11 cellular contexts compared by ENCODE assay signal in the genomic region with DNA sequence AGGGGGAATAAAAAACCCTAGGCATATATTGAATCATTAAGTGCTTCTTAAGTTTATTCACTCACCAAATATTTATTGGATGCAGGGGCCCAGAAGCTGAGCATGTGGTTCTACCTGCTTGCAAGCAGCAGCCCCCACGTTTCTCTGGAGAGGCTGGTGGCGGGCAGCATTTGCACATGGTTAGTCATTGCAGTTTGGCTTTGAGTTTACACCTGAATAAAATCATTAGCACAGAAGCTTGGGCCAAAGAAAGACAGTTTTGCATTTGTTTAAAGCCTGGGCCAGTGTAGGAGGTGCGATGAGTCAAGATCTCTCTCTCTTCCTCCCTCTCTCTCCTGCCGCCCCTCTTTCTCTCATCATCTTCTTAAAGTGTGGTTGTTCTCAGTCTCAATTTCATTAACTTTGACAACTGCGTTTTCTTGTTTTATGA.
DNase-seq lines count a peak whose midpoint lies in the region; TF ChIP-seq lines count a peak whose summit lies in the region.
"Had no signal": no experiment of that assay in that cellular context is flagged by ENCODE, and none has a peak within 500 bp of the region (broad histone marks: within the 10 kb centered on the region; RNA-seq: fewer than 3 reads in every experiment).

No MANE protein-coding gene starts in this region.

- H3K27ac ChIP-seq in ascending aorta = peak overlapping the region; percentile 50 to 58
- H3K27ac ChIP-seq in SJCRH30 = no peak overlapping the region
- H3K27ac ChIP-seq: pancreas, VCaP had no signal

- H3K36me3 ChIP-seq in ascending aorta = no peaks in the 10 kb centered on the region
- H3K36me3 ChIP-seq in kidney epithelial cell (ENCODE audit: control insufficient read depth, insufficient read depth, low read length) = peaks cover 1% of the 10 kb centered on the region
- peaks cover 5% of the 10 kb centered on the region; the same call in 1 of the 2 replicates for H3K36me3 ChIP-seq in SJCRH30
- H3K36me3 ChIP-seq: pancreas had no signal

- intact Hi-C loops in ascending aorta (cut with DNase I) = no loop called here

- no peak for TF ChIP-seq CTCF in ascending aorta (IDR thresholded peaks at IDR 0.05)
- no peak for TF ChIP-seq CTCF in kidney epithelial cell (IDR thresholded peaks at IDR 0.05; ENCODE audit: insufficient read depth, low read length, poor library complexity, severe bottlenecking)

- H3K4me3 ChIP-seq in ascending aorta = no peak overlapping the region
- no peak overlapping the region for H3K4me3 ChIP-seq in kidney epithelial cell (ENCODE audit: low read depth, low read length)
- H3K4me3 ChIP-seq in SJCRH30 = no peak overlapping the region
- H3K4me3 ChIP-seq: K562, pancreas had no signal

- no peaks in the 10 kb centered on the region for H3K27me3 ChIP-seq in ascending aorta
- H3K27me3 ChIP-seq in kidney epithelial cell (ENCODE audit: control insufficient read depth, insufficient read depth, low read length) = no peaks in the 10 kb centered on the region
- H3K27me3 ChIP-seq in SJCRH30 = no peaks in the 10 kb centered on the region
- H3K27me3 ChIP-seq: pancreas had no signal

- DNase-seq in NCI-H226 (peak; percentile 74), ascending aorta (ENCODE audit: low spot score in 2 of 2) (no peak), kidney epithelial cell (ENCODE audit: low read depth) (peak; percentile 61), A172 (ENCODE audit: low spot score) (no peak), SJCRH30 (no peak)
- peak; percentile 6 to 19 for DNase-seq in stimulated activated CD4-positive, alpha-beta T cell treated with anti-CD3 and anti-CD28 coated beads, Interleukin-4, amount 100 ng/mL, for 48 hours (ENCODE audit: low read depth in 2 of 2)
- no peak for DNase-seq in effector CD4-positive, alpha-beta T cell
- DNase-seq: left colon, pancreas had no signal

- peaks cover 8 to 17% of the 10 kb centered on the region in 2 donors for H3K4me1 ChIP-seq in ascending aorta
- peaks cover 20% of the 10 kb centered on the region for H3K4me1 ChIP-seq in SJCRH30
- H3K4me1 ChIP-seq: pancreas had no signal

- no peaks in the 10 kb centered on the region for H3K9me3 ChIP-seq in ascending aorta
- H3K9me3 ChIP-seq in SJCRH30 (replicated peaks) = no peaks in the 10 kb centered on the region
- H3K9me3 ChIP-seq: pancreas had no signal

Comparison
In these comparisons a context has a peak if more than half of its experiments do, and no peak if none do; other contexts are left out.
1. DNase-seq: peak in NCI-H226 (single experiment), kidney epithelial cell (single experiment) and stimulated activated CD4-positive, alpha-beta T cell treated with anti-CD3 and anti-CD28 coated beads, Interleukin-4, amount 100 ng/mL, for 48 hours (2 of 2); none in ascending aorta (0 of 2), A172 (single experiment), SJCRH30 (0 of 2) and effector CD4-positive, alpha-beta T cell (single experiment).